8 cellular contexts compared by ENCODE assay signal in the genomic region with DNA sequence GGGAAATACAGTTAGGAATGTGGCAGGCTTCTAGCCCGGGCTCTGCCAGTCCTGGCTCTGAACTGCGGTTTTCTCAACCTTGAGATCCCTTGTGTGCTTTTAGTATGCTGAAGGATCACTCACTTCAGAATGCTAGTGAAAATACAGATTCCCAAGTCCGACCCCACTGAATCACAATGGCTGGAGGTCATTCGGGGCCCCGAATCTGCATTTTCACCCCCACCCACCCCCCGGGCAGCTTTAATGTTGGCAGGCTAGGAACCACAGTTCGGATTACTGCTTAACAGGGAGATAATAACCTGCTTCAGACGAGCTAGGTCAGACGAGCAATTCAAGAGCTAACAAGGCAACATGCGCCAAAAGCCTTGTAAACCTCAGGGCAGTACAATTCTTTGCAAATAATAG. TPM values are rescaled to one million over a fixed set of nuclear protein-coding genes. Genes with fewer than 3 reads are reported as not detected.
DNase-seq lines count a peak whose midpoint lies in the region; ATAC-seq and TF ChIP-seq lines count a peak whose summit lies in the region.

No MANE protein-coding gene starts in this region.

- DNase-seq in ELF-1 (ENCODE audit: low read depth, low spot score) (peak; percentile 17), NCI-H69 (lab: John Stamatoyannopoulos, UW) (peak; percentile 94), natural killer cell (no peak), retina (no peak), cerebellar cortex (ENCODE audit: low spot score) (no peak), GM13976 (ENCODE audit: low spot score) (no peak)
- DNase-seq in effector memory CD4-positive, alpha-beta T cell, result no peak

- peak overlapping the region; percentile 72 for H3K27ac ChIP-seq in effector memory CD4-positive, alpha-beta T cell (ENCODE audit: insufficient read depth, low read length, poor library complexity, severe bottlenecking)

- H3K9me3 ChIP-seq in effector memory CD4-positive, alpha-beta T cell (ENCODE audit: control insufficient read depth, low read length), result no peaks in the 10 kb centered on the region

- H3K36me3 ChIP-seq in effector memory CD4-positive, alpha-beta T cell (ENCODE audit: control insufficient read depth, insufficient read depth, low read length), result no peaks in the 10 kb centered on the region

- H3K36me3 Mint-ChIP-seq in natural killer cell, result no peaks in the 10 kb centered on the region

- peaks cover 27% of the 10 kb centered on the region for H3K4me1 ChIP-seq in effector memory CD4-positive, alpha-beta T cell (ENCODE audit: control insufficient read depth, insufficient read depth, low read length, poor library complexity, severe bottlenecking)

- no peaks in the 10 kb centered on the region for H3K9me3 Mint-ChIP-seq in natural killer cell

- H3K27me3 Mint-ChIP-seq in natural killer cell (ENCODE audit: low read depth in 2 of 2), result no peaks in the 10 kb centered on the region

- peak overlapping the region; percentile 45 for H3K4me3 ChIP-seq in effector memory CD4-positive, alpha-beta T cell (ENCODE audit: insufficient read depth, low read depth, low read length, poor library complexity, severe bottlenecking)

- peak overlapping the region; percentile 74 for H3K4me3 Mint-ChIP-seq in natural killer cell

- H3K4me1 Mint-ChIP-seq in natural killer cell, result peaks cover 46 to 47% of the 10 kb centered on the region in 2 donors

- in situ Hi-C loops in GM13976 (cut with MboI; ENCODE audit: low sequenced_read_pairs, unreplicated experiment), result no loop called here

- intact Hi-C loops in natural killer cell (cut with micrococcal nuclease), result loop anchor here (1.0 to 10.0 kb wide), 3 partner anchors 156 to 816 kb away; a partner anchor contains a TSS

- no peak for ATAC-seq in natural killer cell
- no peak for ATAC-seq in HG03565 (IDR thresholded peaks at IDR 0.05; ENCODE audit: unreplicated experiment)

- TF ChIP-seq CTCF in natural killer cell (IDR thresholded peaks at IDR 0.05), result no peak
- no peak for TF ChIP-seq CTCF in GM13976 (IDR thresholded peaks at IDR 0.05; ENCODE audit: borderline replicate concordance, control extremely low read depth, extremely low read depth, insufficient read depth, missing control alignments)

- no peaks in the 10 kb centered on the region for H3K27me3 ChIP-seq in effector memory CD4-positive, alpha-beta T cell (replicated peaks; ENCODE audit: control insufficient read depth, insufficient read depth, low read length, poor library complexity, severe bottlenecking)

- H3K27ac Mint-ChIP-seq in natural killer cell, result peak overlapping the region; percentile 95 to 96

RNA-seq across cellular contexts. Expression of a gene that starts 0.5 kb away (rescaled TPM):
- total RNA-seq in natural killer cell, result 100 to 1,000 TPM; 119 to 144 (median 140) TPM

RNA-seq across cellular contexts. Expression of a gene that starts 36.2 kb away (rescaled TPM):
- not detected for total RNA-seq in natural killer cell

Comparison
In these comparisons a context has a peak if more than half of its experiments do, and no peak if none do; other contexts are left out.
1. DNase-seq: peak in ELF-1 (single experiment) and NCI-H69 (single experiment); none in effector memory CD4-positive, alpha-beta T cell (0 of 3), natural killer cell (single experiment), retina (single experiment), cerebellar cortex (single experiment) and GM13976 (single experiment).